In the genomic region with DNA sequence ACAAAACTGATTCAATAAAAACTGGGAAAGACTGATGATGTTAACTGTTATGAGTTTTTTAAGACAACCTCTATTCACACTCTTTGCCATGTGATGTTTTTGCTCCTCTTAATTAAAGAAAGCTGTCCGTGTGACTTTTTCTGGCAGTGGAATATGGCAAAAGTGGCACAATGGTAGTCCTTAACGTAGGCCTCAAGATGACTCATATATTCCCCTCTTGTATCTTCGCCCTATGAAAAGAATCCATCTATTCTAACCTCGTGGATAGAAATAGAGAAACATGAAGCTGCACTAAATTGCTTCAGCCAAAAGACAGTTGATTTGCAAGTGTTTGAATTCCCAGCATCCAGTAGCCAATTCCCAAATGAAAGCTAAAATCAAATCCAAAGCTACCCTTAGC, we compare ENCODE assay signal across 1 cellular context.
TF ChIP-seq lines count a peak whose summit lies in the region.

No MANE protein-coding gene starts in this region.

TF ChIP-seq in H1, 55 proteins besides CTCF, POLR2A, EP300 and RAD21 (continued from another document):
- TF ChIP-seq, protein P1, sequence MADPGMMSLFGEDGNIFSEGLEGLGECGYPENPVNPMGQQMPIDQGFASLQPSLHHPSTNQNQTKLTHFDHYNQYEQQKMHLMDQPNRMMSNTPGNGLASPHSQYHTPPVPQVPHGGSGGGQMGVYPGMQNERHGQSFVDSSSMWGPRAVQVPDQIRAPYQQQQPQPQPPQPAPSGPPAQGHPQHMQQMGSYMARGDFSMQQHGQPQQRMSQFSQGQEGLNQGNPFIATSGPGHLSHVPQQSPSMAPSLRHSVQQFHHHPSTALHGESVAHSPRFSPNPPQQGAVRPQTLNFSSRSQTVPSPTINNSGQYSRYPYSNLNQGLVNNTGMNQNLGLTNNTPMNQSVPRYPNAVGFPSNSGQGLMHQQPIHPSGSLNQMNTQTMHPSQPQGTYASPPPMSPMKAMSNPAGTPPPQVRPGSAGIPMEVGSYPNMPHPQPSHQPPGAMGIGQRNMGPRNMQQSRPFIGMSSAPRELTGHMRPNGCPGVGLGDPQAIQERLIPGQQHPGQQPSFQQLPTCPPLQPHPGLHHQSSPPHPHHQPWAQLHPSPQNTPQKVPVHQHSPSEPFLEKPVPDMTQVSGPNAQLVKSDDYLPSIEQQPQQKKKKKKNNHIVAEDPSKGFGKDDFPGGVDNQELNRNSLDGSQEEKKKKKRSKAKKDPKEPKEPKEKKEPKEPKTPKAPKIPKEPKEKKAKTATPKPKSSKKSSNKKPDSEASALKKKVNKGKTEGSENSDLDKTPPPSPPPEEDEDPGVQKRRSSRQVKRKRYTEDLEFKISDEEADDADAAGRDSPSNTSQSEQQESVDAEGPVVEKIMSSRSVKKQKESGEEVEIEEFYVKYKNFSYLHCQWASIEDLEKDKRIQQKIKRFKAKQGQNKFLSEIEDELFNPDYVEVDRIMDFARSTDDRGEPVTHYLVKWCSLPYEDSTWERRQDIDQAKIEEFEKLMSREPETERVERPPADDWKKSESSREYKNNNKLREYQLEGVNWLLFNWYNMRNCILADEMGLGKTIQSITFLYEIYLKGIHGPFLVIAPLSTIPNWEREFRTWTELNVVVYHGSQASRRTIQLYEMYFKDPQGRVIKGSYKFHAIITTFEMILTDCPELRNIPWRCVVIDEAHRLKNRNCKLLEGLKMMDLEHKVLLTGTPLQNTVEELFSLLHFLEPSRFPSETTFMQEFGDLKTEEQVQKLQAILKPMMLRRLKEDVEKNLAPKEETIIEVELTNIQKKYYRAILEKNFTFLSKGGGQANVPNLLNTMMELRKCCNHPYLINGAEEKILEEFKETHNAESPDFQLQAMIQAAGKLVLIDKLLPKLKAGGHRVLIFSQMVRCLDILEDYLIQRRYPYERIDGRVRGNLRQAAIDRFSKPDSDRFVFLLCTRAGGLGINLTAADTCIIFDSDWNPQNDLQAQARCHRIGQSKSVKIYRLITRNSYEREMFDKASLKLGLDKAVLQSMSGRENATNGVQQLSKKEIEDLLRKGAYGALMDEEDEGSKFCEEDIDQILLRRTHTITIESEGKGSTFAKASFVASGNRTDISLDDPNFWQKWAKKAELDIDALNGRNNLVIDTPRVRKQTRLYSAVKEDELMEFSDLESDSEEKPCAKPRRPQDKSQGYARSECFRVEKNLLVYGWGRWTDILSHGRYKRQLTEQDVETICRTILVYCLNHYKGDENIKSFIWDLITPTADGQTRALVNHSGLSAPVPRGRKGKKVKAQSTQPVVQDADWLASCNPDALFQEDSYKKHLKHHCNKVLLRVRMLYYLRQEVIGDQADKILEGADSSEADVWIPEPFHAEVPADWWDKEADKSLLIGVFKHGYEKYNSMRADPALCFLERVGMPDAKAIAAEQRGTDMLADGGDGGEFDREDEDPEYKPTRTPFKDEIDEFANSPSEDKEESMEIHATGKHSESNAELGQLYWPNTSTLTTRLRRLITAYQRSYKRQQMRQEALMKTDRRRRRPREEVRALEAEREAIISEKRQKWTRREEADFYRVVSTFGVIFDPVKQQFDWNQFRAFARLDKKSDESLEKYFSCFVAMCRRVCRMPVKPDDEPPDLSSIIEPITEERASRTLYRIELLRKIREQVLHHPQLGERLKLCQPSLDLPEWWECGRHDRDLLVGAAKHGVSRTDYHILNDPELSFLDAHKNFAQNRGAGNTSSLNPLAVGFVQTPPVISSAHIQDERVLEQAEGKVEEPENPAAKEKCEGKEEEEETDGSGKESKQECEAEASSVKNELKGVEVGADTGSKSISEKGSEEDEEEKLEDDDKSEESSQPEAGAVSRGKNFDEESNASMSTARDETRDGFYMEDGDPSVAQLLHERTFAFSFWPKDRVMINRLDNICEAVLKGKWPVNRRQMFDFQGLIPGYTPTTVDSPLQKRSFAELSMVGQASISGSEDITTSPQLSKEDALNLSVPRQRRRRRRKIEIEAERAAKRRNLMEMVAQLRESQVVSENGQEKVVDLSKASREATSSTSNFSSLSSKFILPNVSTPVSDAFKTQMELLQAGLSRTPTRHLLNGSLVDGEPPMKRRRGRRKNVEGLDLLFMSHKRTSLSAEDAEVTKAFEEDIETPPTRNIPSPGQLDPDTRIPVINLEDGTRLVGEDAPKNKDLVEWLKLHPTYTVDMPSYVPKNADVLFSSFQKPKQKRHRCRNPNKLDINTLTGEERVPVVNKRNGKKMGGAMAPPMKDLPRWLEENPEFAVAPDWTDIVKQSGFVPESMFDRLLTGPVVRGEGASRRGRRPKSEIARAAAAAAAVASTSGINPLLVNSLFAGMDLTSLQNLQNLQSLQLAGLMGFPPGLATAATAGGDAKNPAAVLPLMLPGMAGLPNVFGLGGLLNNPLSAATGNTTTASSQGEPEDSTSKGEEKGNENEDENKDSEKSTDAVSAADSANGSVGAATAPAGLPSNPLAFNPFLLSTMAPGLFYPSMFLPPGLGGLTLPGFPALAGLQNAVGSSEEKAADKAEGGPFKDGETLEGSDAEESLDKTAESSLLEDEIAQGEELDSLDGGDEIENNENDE (IDR thresholded peaks at IDR 0.05; ENCODE audit: insufficient replicate concordance, low read length) = no peak
- TF ChIP-seq CTBP2 (IDR thresholded peaks at IDR 0.05; ENCODE audit: borderline replicate concordance, insufficient read depth, insufficient read length, low read length) (no peak), FOSL1 (IDR thresholded peaks at IDR 0.05; ENCODE audit: insufficient read depth, low read depth, low read length) (no peak), HDAC6 (IDR thresholded peaks at IDR 0.05; ENCODE audit: low read depth, low read length) (no peak), YY1 (IDR thresholded peaks at IDR 0.05; ENCODE audit: low read depth, low read length) (no peak), SRF (IDR thresholded peaks at IDR 0.05; ENCODE audit: low read depth, low read length) (no peak), TAF1 (IDR thresholded peaks at IDR 0.05; ENCODE audit: low read depth, low read length) (no peak)
